9 cellular contexts compared by ENCODE assay signal in the genomic region with DNA sequence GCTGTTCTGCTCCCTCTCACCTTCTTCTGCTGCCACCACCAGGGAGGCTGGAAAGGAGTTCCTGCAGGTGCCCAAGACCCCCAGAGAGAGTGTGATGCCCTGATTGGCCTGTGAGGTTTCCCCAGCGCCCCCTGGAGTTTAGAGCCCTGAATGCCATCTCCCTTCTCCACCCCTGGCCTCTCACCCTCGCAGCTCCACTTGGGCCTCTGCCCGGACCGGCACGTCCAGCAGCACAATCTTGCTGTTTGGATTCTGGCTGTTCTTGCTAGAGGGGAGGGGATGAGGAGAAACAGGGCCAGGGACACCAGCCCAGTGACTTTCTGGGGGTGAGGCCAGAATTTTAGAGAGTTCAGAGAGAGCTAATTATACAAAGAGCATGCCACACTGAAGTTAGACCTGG. TPM values are rescaled to one million over a fixed set of nuclear protein-coding genes. Genes with fewer than 3 reads are reported as not detected.
DNase-seq lines count a peak whose midpoint lies in the region; ATAC-seq and TF ChIP-seq lines count a peak whose summit lies in the region.
"Had no signal": no experiment of that assay in that cellular context is flagged by ENCODE, and none has a peak within 500 bp of the region (broad histone marks: within the 10 kb centered on the region; RNA-seq: fewer than 3 reads in every experiment).

No MANE protein-coding gene starts in this region.

- H3K14ac ChIP-seq in trophoblast cell (ENCODE audit: low read length), result no peak overlapping the region

- H3K36me3 ChIP-seq in mammary epithelial cell (ENCODE audit: insufficient read depth, low read length) (no peaks in the 10 kb centered on the region), mesendoderm (ENCODE audit: control insufficient read depth, insufficient read depth, low read length) (no peaks in the 10 kb centered on the region), trophoblast cell (ENCODE audit: control insufficient read depth in 1 of 2, insufficient read depth in 2 of 2, low read length in 2 of 2) (no peaks in the 10 kb centered on the region)

- no peak overlapping the region for H2AK5ac ChIP-seq in mesendoderm (ENCODE audit: low read length)
- no peak overlapping the region for H2AK5ac ChIP-seq in trophoblast cell (ENCODE audit: low read length)

- no peaks in the 10 kb centered on the region for H3K4me1 Mint-ChIP-seq in Calu3 (ENCODE audit: low read depth, unreplicated experiment)

- H3K79me2 ChIP-seq in mammary epithelial cell (ENCODE audit: insufficient read depth, low read length), result no peaks in the 10 kb centered on the region
- H3K79me2 ChIP-seq in mesendoderm (ENCODE audit: control insufficient read depth, insufficient read depth, low read length), result no peaks in the 10 kb centered on the region
- H3K79me2 ChIP-seq in trophoblast cell (ENCODE audit: control insufficient read depth, insufficient read depth, low read length, poor library complexity), result peaks cover 2% of the 10 kb centered on the region

- H3K27me3 Mint-ChIP-seq in Calu3 (ENCODE audit: unreplicated experiment), result peaks cover 46% of the 10 kb centered on the region

- H2BK120ac ChIP-seq in mesendoderm (ENCODE audit: low read depth, low read length) (no peak overlapping the region), trophoblast cell (ENCODE audit: insufficient read depth, low read length, poor library complexity) (no peak overlapping the region)

- H3K27me3 ChIP-seq in mammary epithelial cell (ENCODE audit: insufficient read depth, low read length) (no peaks in the 10 kb centered on the region), mesendoderm (ENCODE audit: insufficient read depth, low read length, poor library complexity) (no peaks in the 10 kb centered on the region), trophoblast cell (ENCODE audit: insufficient read depth, low read length) (no peaks in the 10 kb centered on the region)

- H3K27ac ChIP-seq in mammary epithelial cell (ENCODE audit: insufficient read depth, low read depth, low read length) (no peak overlapping the region), mesendoderm (ENCODE audit: low read depth, low read length) (no peak overlapping the region), trophoblast cell (ENCODE audit: low read depth, low read length) (no peak overlapping the region)

- peak; percentile 81 for TF ChIP-seq CTCF in Calu3 (IDR thresholded peaks at IDR 0.05; ENCODE audit: unreplicated experiment)
- peak; percentile 39 to 53 for TF ChIP-seq CTCF in mammary epithelial cell (conservative IDR thresholded peaks at IDR 0.05 in 1 of 2, IDR thresholded peaks at IDR 0.05 in 1 of 2; ENCODE audit: extremely low read depth in 1 of 2, insufficient read depth in 1 of 2, low read depth in 1 of 2, low read length in 2 of 2)

- H3K4me1 ChIP-seq in mammary epithelial cell (ENCODE audit: insufficient read depth, low read length) (no peaks in the 10 kb centered on the region), mesendoderm (ENCODE audit: control insufficient read depth, low read depth, low read length) (peaks cover 8% of the 10 kb centered on the region), trophoblast cell (ENCODE audit: control insufficient read depth in 1 of 2, insufficient read depth in 2 of 2, low read length in 2 of 2) (peaks cover 10 to 12% of the 10 kb centered on the region in 2 experiments)

- H3K79me1 ChIP-seq in mesendoderm (ENCODE audit: low read length) (no peaks in the 10 kb centered on the region), trophoblast cell (ENCODE audit: low read length) (no peaks in the 10 kb centered on the region)

- H2AFZ ChIP-seq in mammary epithelial cell (ENCODE audit: low read depth, low read length), result no peak overlapping the region
- no peak overlapping the region for H2AFZ ChIP-seq in trophoblast cell (ENCODE audit: insufficient read depth, low read length, poor library complexity)

- DNase-seq in Calu3 (peak; percentile 48), HuH-7.5 (ENCODE audit: low spot score) (peak; percentile 76), mammary epithelial cell (no peak), mesendoderm (peak; percentile 68), trophoblast cell (no peak)
- no peak for DNase-seq in NK-92 treated with Interleukin-12 subunit alpha and Interleukin-12 subunit beta, amount 100 ng/mL, for 24 hours (lab: John Stamatoyannopoulos, UW)

- no peak overlapping the region for H4K12ac ChIP-seq in trophoblast cell (ENCODE audit: low read depth, low read length)

- H3K23ac ChIP-seq in mesendoderm (ENCODE audit: low read length) (no peak overlapping the region), trophoblast cell (ENCODE audit: low read length) (no peak overlapping the region)

- BruUV-seq in Calu3 (replicated peaks; lab: Mats Ljungman, UMichigan), result no TSS peak
- BruUV-seq in mammary epithelial cell (replicated peaks; lab: Mats Ljungman, UMichigan), result no TSS peak

- H4K8ac ChIP-seq in mesendoderm (ENCODE audit: low read depth, low read length) (no peak overlapping the region), trophoblast cell (ENCODE audit: low read depth, low read length) (no peak overlapping the region)

- H3K9me3 ChIP-seq in mammary epithelial cell (replicated peaks; ENCODE audit: insufficient read depth, low read length) (no peaks in the 10 kb centered on the region), trophoblast cell (ENCODE audit: insufficient read depth, low read depth, low read length) (peaks cover 3% of the 10 kb centered on the region)

- H3K18ac ChIP-seq in mesendoderm (ENCODE audit: low read length) (no peak overlapping the region), trophoblast cell (ENCODE audit: low read length) (no peak overlapping the region)

- CTCF ChIA-PET in Calu3 (lab: Charles Lee) (interaction anchor here (0.8 to 1.4 kb wide), 2 partner anchors 13 to 30 kb away, joined by 4 to 6 read pairs; a partner anchor contains a TSS), mammary epithelial cell (lab: Charles Lee; ENCODE audit: low non-redundant PET) (interaction anchor here (0.5 kb wide), 1 partner anchor 703 kb away, joined by 4 read pairs; no protein-coding TSS in a partner anchor)

- dilution Hi-C loops in mammary epithelial cell (cut with HindIII; ENCODE audit: low sequenced_read_pairs), result no loop called here

- no peak overlapping the region for H3K27ac Mint-ChIP-seq in Calu3 (ENCODE audit: unreplicated experiment)

- whole genome bisulfite sequencing in mammary epithelial cell (ENCODE audit: low coverage, missing lambda C conversion rate), result 57% methylated on average over 4 of the region's 5 CpGs
- WGBS in mesendoderm (ENCODE audit: extremely low coverage, insufficient coverage, low lambda C conversion rate), result no CpG with 5 or more reads among the region's 5 CpGs
- no CpG with 5 or more reads among the region's 5 CpGs for WGBS in trophoblast cell (ENCODE audit: extremely low coverage, insufficient coverage, insufficient read length)

- no peak overlapping the region for H3K4me3 Mint-ChIP-seq in Calu3 (ENCODE audit: low read depth, unreplicated experiment)

- ATAC-seq in HG02981 (IDR thresholded peaks at IDR 0.05; ENCODE audit: unreplicated experiment), result no peak
- no peak for ATAC-seq in HG02884 (IDR thresholded peaks at IDR 0.05; ENCODE audit: unreplicated experiment)

- no peak overlapping the region for H2BK5ac ChIP-seq in mesendoderm (ENCODE audit: low read length)
- H2BK5ac ChIP-seq in trophoblast cell (ENCODE audit: low read depth, low read length, poor library complexity), result no peak overlapping the region

- H3K56ac ChIP-seq in mesendoderm (ENCODE audit: low read length), result no peak overlapping the region

- H3K9me3 Mint-ChIP-seq in Calu3 (ENCODE audit: low read depth, unreplicated experiment), result no peaks in the 10 kb centered on the region

- no peak overlapping the region for H4K5ac ChIP-seq in mesendoderm (ENCODE audit: low read length)

- no peak overlapping the region for H3K9ac ChIP-seq in mammary epithelial cell (ENCODE audit: insufficient read depth, low read length)
- no peak overlapping the region for H3K9ac ChIP-seq in mesendoderm (ENCODE audit: low read length)
- H3K9ac ChIP-seq in trophoblast cell (ENCODE audit: low read length), result no peak overlapping the region

- H3K4me2 ChIP-seq in mammary epithelial cell (ENCODE audit: insufficient read depth, low read depth, low read length) (no peak overlapping the region), mesendoderm (ENCODE audit: low read length) (no peak overlapping the region), trophoblast cell (ENCODE audit: low read length) (no peak overlapping the region)

- H3K36me3 Mint-ChIP-seq in Calu3 (ENCODE audit: insufficient read depth, unreplicated experiment), result no peaks in the 10 kb centered on the region

- H3K4ac ChIP-seq in mesendoderm (ENCODE audit: low read depth, low read length) (no peak overlapping the region), trophoblast cell (ENCODE audit: low read depth, low read length) (no peak overlapping the region)

- intact Hi-C loops in Calu3 (cut with micrococcal nuclease; ENCODE audit: unreplicated experiment) (no loop called here), mammary epithelial cell (cut with micrococcal nuclease) (no loop called here)

- in situ Hi-C loops in mammary epithelial cell (cut with MboI; ENCODE audit: low sequenced_read_pairs in 2 of 2), result no loop called here

- no peak overlapping the region for H3K4me3 ChIP-seq in mammary epithelial cell (replicated peaks in 1 of 3; ENCODE audit: insufficient read depth in 1 of 3, low read depth in 2 of 3, low read length in 3 of 3)
- no peak overlapping the region for H3K4me3 ChIP-seq in mesendoderm (ENCODE audit: low read length)
- H3K4me3 ChIP-seq in trophoblast cell (ENCODE audit: low read depth, low read length), result no peak overlapping the region

- H4K91ac ChIP-seq in trophoblast cell (ENCODE audit: low read depth, low read length), result no peak overlapping the region

- H4K20me1 ChIP-seq in mammary epithelial cell (ENCODE audit: insufficient read depth, low read length), result no peaks in the 10 kb centered on the region

- no peak overlapping the region for H2BK12ac ChIP-seq in trophoblast cell (ENCODE audit: low read length)

- H2BK15ac ChIP-seq in mesendoderm (replicated peaks; ENCODE audit: low read depth), result no peak overlapping the region

RNA-seq across cellular contexts. Expression of a gene that starts 12.5 kb away (rescaled TPM):
- total RNA-seq in Calu3 (2022) (0.95 and 2.0 TPM in 2 replicates), mammary epithelial cell (1 to 10 TPM; 2.0 to 4.0 TPM)
- polyA plus RNA-seq in mammary epithelial cell, result 0.59 TPM
- polyA minus RNA-seq in mammary epithelial cell, result 0.62 TPM
- 6.5 TPM for polyA plus RNA-seq in mesendoderm (2013, experiment 1 of 2)
- 6.4 TPM for polyA plus RNA-seq in mesendoderm (2013, experiment 2 of 2)
- 8.4 and 8.6 TPM in 2 replicates for polyA plus RNA-seq in trophoblast cell (2013)
- total RNA-seq: T-helper 1 cell treated with Interleukin-12 subunit alpha and Interleukin-12 subunit beta and Interleukin-4 antibody, amounts not matched to agents 30 ng/mL and 1 ng/mL, for 36 hours had no signal

RNA-seq across cellular contexts. Expression of a gene that starts 13.3 kb away (rescaled TPM):
- 1.2 and 1.6 TPM in 2 replicates for total RNA-seq in Calu3 (2022)
- total RNA-seq in mammary epithelial cell, result 1 to 10 TPM in 1 of 2 donors, under 1 TPM in 1; 0.17 to 1.3 TPM
- polyA plus RNA-seq in mammary epithelial cell, result 0.32 TPM
- not detected for polyA minus RNA-seq in mammary epithelial cell
- polyA plus RNA-seq in mesendoderm (2013, experiment 1 of 2), result 1.3 TPM
- polyA plus RNA-seq in mesendoderm (2013, experiment 2 of 2), result 1.7 TPM
- 0.54 and 0.67 TPM in 2 replicates for polyA plus RNA-seq in trophoblast cell (2013)

RNA-seq across cellular contexts. Expression of a gene that starts 31.0 kb away (rescaled TPM):
- total RNA-seq in Calu3 (2022), result 376 and 480 TPM in 2 replicates
- 100 to 1,000 TPM; 288 to 394 TPM for total RNA-seq in mammary epithelial cell
- 369 TPM for polyA plus RNA-seq in mammary epithelial cell
- polyA minus RNA-seq in mammary epithelial cell, result 293 TPM
- polyA plus RNA-seq in mesendoderm (2013, experiment 1 of 2), result 84.9 TPM
- polyA plus RNA-seq in mesendoderm (2013, experiment 2 of 2), result 83.1 TPM
- 207 and 227 TPM in 2 replicates for polyA plus RNA-seq in trophoblast cell (2013)

RNA-seq across cellular contexts. Expression of a gene that starts 51.5 kb away (rescaled TPM):
- 271 and 297 TPM in 2 replicates for total RNA-seq in Calu3 (2022)
- 100 to 1,000 TPM; 116 to 169 TPM for total RNA-seq in mammary epithelial cell
- 176 TPM for polyA plus RNA-seq in mammary epithelial cell
- polyA minus RNA-seq in mammary epithelial cell, result 171 TPM
- polyA plus RNA-seq in mesendoderm (2013, experiment 1 of 2), result 155 TPM
- polyA plus RNA-seq in mesendoderm (2013, experiment 2 of 2), result 156 TPM
- 96.0 and 97.4 TPM in 2 replicates for polyA plus RNA-seq in trophoblast cell (2013)

Comparison
In these comparisons a context has a peak if more than half of its experiments do, and no peak if none do; other contexts are left out.
1. DNase-seq: peak in Calu3 (single experiment), HuH-7.5 (single experiment) and mesendoderm (single experiment); none in mammary epithelial cell (single experiment), NK-92 treated with Interleukin-12 subunit alpha and Interleukin-12 subunit beta, amount 100 ng/mL, for 24 hours (single experiment) and trophoblast cell (0 of 2).